ENCODE assay signal across 30 cellular contexts in the genomic region with DNA sequence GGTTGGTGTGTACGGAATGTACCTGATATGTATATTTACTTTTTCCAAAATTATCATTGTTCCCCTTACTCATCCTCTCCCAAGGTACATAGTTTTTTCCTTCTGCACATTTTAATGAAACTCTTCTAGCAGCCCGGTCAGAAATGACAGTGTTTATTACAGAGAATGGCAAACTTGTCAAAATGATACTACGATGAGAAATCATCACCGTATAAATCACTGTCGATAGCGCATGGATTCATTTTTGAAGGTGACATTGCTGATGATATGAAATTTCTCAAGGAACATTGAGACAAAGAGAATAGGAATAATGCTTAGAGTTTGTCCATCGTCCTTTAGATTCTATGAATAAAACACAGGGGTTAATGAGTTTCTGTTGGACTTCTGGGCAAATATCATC. TPM values are rescaled to one million over a fixed set of nuclear protein-coding genes. Genes with fewer than 3 reads are reported as not detected.
"Had no signal": no experiment of that assay in that cellular context is flagged by ENCODE, and none has a peak within 500 bp of the region (broad histone marks: within the 10 kb centered on the region; RNA-seq: fewer than 3 reads in every experiment).

No MANE protein-coding gene starts in this region.

- H3K9me3 ChIP-seq: ascending aorta had no signal

- H3K36me3 ChIP-seq: cardiac muscle cell, WERI-Rb-1 had no signal

- H3K4me3 ChIP-seq: ascending aorta, cardiac muscle cell had no signal

- H3K27me3 ChIP-seq: ascending aorta, cardiac muscle cell had no signal

- ATAC-seq: activated CD4-positive, alpha-beta T cell treated with anti-CD3 and anti-CD28 coated beads for 36 hours; activated CD4-positive, CD25-positive, alpha-beta regulatory T cell treated with anti-CD3 and anti-CD28 coated beads, Interleukin-2, amount 50 U/mL, for 24 hours; activated CD8-positive, alpha-beta memory T cell treated with anti-CD3 and anti-CD28 coated beads, Interleukin-2, amount 10 ng/mL, durations not matched to agents 7 days and 5 days; activated CD8-positive, alpha-beta T cell treated with anti-CD3 and anti-CD28 coated beads, Interleukin-2, amount 10 ng/mL, durations not matched to agents 7 days and 5 days; activated naive CD8-positive, alpha-beta T cell treated with anti-CD3 and anti-CD28 coated beads, Interleukin-2, amount 50 U/mL, for 24 hours; T-cell; T-helper 17 cell; WTC11 had no signal

- H3K4me1 ChIP-seq: ascending aorta had no signal

- H3K27ac ChIP-seq: cardiac muscle cell, WERI-Rb-1 had no signal

- DNase-seq: activated CD4-positive, alpha-beta memory T cell treated with anti-CD3 and anti-CD28 coated beads, Interleukin-2, amount 10 ng/mL, durations not matched to agents 7 days and 5 days; activated CD4-positive, alpha-beta T cell treated with anti-CD3 and anti-CD28 coated beads for 1 hour; activated CD4-positive, alpha-beta T cell treated with anti-CD3 and anti-CD28 coated beads for 36 hours; activated CD4-positive, alpha-beta T cell treated with anti-CD3 and anti-CD28 coated beads for 48 hours; activated CD4-positive, alpha-beta T cell treated with anti-CD3 and anti-CD28 coated beads, Interleukin-2, amount 10 ng/mL, durations not matched to agents 7 days and 5 days; activated CD4-positive, alpha-beta T cell treated with anti-CD3 and anti-CD28 coated beads, Interleukin-2, amount 50 U/mL, for 48 hours; activated CD4-positive, CD25-positive, alpha-beta regulatory T cell; activated CD8-positive, alpha-beta memory T cell treated with anti-CD3 and anti-CD28 coated beads for 24 hours; activated CD8-positive, alpha-beta memory T cell treated with anti-CD3 and anti-CD28 coated beads, Interleukin-2, amount 10 ng/mL, durations not matched to agents 7 days and 5 days; activated CD8-positive, alpha-beta memory T cell treated with anti-CD3 and anti-CD28 coated beads, Interleukin-2, amount 50 U/mL, for 48 hours; activated CD8-positive, alpha-beta T cell treated with anti-CD3 and anti-CD28 coated beads, Interleukin-2, amount 10 ng/mL, durations not matched to agents 7 days and 5 days; activated effector memory CD4-positive, alpha-beta T cell treated with Interleukin-2 at 50 U/mL for 16 hours; activated gamma-delta T cell; activated naive CD4-positive, alpha-beta T cell treated with anti-CD3 and anti-CD28 coated beads, Interleukin-2, amount 10 ng/mL, durations not matched to agents 7 days and 5 days; activated naive CD4-positive, alpha-beta T cell treated with Interleukin-2 at 50 U/mL for 16 hours; activated naive CD8-positive, alpha-beta T cell treated with anti-CD3 and anti-CD28 coated beads, Interleukin-2, amount 10 ng/mL, durations not matched to agents 7 days and 5 days; activated naive CD8-positive, alpha-beta T cell treated with anti-CD3 and anti-CD28 coated beads, Interleukin-2, amount 50 U/mL, for 24 hours; activated T-cell treated with anti-CD3 and anti-CD28 coated beads, Interleukin-2, amount 50 U/mL, for 24 hours; activated T-cell treated with anti-CD3 and anti-CD28 coated beads, Interleukin-2, amount 50 U/mL, for 48 hours; amygdala; anterior cingulate cortex; caudate nucleus; T-cell; T-helper 17 cell; T1000; WERI-Rb-1 had no signal

RNA-seq across cellular contexts. Expression of gene TLR6, which starts 41.6 kb away (rescaled TPM):
- polyA plus RNA-seq: cardiac muscle cell had no signal
